In the genomic region with DNA sequence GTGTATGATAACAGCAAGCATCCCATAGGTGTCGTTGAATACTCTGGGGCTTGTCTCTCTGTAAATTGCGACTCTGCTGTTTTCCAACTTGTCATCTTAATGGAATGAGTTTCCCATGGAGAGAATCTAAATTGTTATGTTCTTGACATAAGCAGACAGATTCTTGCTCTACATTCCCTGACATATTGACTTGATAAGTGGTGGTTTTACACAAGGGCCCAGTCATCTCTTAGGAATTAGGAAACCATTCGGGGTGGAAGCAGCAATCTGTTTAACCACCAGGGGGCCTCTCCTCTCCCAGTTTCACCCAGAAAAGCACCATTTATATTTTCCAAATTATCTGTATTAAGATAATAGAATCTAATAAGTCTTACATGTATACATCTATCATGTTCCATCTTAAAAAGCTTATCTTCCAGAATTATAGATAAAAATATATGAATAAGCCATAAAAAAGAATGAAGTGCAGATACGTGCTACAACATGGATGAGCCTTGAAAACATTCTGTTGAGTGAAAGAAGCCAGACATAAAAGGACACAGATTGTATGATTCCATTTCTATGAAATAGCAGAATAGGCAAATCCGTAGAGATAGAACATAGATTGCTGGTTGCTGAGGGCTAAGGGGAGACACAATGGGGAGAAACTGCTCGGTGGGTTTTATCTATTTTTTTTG, we compare ENCODE assay signal across 1 cellular context.
TF ChIP-seq lines count a peak whose summit lies in the region.

No MANE protein-coding gene starts in this region.

TF ChIP-seq in K562, 482 proteins besides CTCF, POLR2A, EP300 and RAD21:
- TF ChIP-seq FOSL1 (tag; conservative IDR thresholded peaks at IDR 0.05) (peak; percentile 79), EHMT2 (IDR thresholded peaks at IDR 0.05) (no peak), THRAP3 (IDR thresholded peaks at IDR 0.05; ENCODE audit: borderline replicate concordance) (no peak), YY1 (IDR thresholded peaks at IDR 0.05; ENCODE audit: borderline replicate concordance in 1 of 3, control insufficient read depth in 1 of 3, extremely low read depth in 1 of 3, insufficient read depth in 3 of 3, insufficient read length in 1 of 3, insufficient replicate concordance in 2 of 3, low read depth in 1 of 3, low read length in 2 of 3) (peak in 1 of 3 experiments; percentile 18), ZNF263 (CRISPR knock-in tag; IDR thresholded peaks at IDR 0.05; ENCODE audit: borderline replicate concordance) (no peak), SP2 (IDR thresholded peaks at IDR 0.05; ENCODE audit: extremely low read depth, low read depth, low read length, poor library complexity, severe bottlenecking) (no peak), SMC3 (conservative IDR thresholded peaks at IDR 0.05; ENCODE audit: insufficient read depth, low read depth, low read length) (0 out of 2 replicates have a peak, but pooled peaks have one; percentile 20), BCOR (IDR thresholded peaks at IDR 0.05) (no peak), FOS (IDR thresholded peaks at IDR 0.05; ENCODE audit: extremely low read depth, insufficient read length) (no peak)
- TF ChIP-seq, protein P1, sequence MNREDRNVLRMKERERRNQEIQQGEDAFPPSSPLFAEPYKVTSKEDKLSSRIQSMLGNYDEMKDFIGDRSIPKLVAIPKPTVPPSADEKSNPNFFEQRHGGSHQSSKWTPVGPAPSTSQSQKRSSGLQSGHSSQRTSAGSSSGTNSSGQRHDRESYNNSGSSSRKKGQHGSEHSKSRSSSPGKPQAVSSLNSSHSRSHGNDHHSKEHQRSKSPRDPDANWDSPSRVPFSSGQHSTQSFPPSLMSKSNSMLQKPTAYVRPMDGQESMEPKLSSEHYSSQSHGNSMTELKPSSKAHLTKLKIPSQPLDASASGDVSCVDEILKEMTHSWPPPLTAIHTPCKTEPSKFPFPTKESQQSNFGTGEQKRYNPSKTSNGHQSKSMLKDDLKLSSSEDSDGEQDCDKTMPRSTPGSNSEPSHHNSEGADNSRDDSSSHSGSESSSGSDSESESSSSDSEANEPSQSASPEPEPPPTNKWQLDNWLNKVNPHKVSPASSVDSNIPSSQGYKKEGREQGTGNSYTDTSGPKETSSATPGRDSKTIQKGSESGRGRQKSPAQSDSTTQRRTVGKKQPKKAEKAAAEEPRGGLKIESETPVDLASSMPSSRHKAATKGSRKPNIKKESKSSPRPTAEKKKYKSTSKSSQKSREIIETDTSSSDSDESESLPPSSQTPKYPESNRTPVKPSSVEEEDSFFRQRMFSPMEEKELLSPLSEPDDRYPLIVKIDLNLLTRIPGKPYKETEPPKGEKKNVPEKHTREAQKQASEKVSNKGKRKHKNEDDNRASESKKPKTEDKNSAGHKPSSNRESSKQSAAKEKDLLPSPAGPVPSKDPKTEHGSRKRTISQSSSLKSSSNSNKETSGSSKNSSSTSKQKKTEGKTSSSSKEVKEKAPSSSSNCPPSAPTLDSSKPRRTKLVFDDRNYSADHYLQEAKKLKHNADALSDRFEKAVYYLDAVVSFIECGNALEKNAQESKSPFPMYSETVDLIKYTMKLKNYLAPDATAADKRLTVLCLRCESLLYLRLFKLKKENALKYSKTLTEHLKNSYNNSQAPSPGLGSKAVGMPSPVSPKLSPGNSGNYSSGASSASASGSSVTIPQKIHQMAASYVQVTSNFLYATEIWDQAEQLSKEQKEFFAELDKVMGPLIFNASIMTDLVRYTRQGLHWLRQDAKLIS (CRISPR knock-in tag; IDR thresholded peaks at IDR 0.05): no peak
- TF ChIP-seq, protein P2, sequence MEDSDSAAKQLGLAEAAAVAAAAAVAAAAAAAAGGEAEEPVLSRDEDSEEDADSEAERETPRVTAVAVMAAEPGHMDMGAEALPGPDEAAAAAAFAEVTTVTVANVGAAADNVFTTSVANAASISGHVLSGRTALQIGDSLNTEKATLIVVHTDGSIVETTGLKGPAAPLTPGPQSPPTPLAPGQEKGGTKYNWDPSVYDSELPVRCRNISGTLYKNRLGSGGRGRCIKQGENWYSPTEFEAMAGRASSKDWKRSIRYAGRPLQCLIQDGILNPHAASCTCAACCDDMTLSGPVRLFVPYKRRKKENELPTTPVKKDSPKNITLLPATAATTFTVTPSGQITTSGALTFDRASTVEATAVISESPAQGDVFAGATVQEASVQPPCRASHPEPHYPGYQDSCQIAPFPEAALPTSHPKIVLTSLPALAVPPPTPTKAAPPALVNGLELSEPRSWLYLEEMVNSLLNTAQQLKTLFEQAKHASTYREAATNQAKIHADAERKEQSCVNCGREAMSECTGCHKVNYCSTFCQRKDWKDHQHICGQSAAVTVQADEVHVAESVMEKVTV (CRISPR knock-in tag; IDR thresholded peaks at IDR 0.05): 0 out of 2 replicates have a peak, but pooled peaks have one; percentile 34
- TF ChIP-seq, protein P3, sequence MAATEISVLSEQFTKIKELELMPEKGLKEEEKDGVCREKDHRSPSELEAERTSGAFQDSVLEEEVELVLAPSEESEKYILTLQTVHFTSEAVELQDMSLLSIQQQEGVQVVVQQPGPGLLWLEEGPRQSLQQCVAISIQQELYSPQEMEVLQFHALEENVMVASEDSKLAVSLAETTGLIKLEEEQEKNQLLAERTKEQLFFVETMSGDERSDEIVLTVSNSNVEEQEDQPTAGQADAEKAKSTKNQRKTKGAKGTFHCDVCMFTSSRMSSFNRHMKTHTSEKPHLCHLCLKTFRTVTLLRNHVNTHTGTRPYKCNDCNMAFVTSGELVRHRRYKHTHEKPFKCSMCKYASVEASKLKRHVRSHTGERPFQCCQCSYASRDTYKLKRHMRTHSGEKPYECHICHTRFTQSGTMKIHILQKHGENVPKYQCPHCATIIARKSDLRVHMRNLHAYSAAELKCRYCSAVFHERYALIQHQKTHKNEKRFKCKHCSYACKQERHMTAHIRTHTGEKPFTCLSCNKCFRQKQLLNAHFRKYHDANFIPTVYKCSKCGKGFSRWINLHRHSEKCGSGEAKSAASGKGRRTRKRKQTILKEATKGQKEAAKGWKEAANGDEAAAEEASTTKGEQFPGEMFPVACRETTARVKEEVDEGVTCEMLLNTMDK (IDR thresholded peaks at IDR 0.05; ENCODE audit: borderline replicate concordance, insufficient read depth, low read depth, low read length, poor library complexity, severe bottlenecking): peak; percentile 25
- TF ChIP-seq, protein P4, sequence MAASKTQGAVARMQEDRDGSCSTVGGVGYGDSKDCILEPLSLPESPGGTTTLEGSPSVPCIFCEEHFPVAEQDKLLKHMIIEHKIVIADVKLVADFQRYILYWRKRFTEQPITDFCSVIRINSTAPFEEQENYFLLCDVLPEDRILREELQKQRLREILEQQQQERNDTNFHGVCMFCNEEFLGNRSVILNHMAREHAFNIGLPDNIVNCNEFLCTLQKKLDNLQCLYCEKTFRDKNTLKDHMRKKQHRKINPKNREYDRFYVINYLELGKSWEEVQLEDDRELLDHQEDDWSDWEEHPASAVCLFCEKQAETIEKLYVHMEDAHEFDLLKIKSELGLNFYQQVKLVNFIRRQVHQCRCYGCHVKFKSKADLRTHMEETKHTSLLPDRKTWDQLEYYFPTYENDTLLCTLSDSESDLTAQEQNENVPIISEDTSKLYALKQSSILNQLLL (CRISPR knock-in tag; IDR thresholded peaks at IDR 0.05; ENCODE audit: borderline replicate concordance): no peak
